In genomic region chr4:189769131-189769530, GRCh38 we compare ENCODE assay signal across 34 cellular contexts.
"Had no signal": no experiment of that assay in that cellular context is flagged by ENCODE, and none has a peak within 500 bp of the region (broad histone marks: within the 10 kb centered on the region; RNA-seq: fewer than 3 reads in every experiment).

No MANE protein-coding gene starts in this region.

- H3K27me3 Mint-ChIP-seq: activated CD4-positive, alpha-beta memory T cell treated with anti-CD3 and anti-CD28 coated beads for 36 hours; activated CD4-positive, alpha-beta T cell treated with anti-CD3 and anti-CD28 coated beads, Interleukin-2, amount 10 ng/mL, durations not matched to agents 24 days and 14 days; activated naive CD8-positive, alpha-beta T cell treated with anti-CD3 and anti-CD28 coated beads, Interleukin-2, amount 10 ng/mL, durations not matched to agents 7 days and 5 days; stimulated activated naive CD8-positive, alpha-beta T cell treated with anti-CD3 and anti-CD28 coated beads, Interleukin-15, Interleukin-2, amounts not matched to agents 100 ng/mL and 50 ng/mL, for 24 hours; type B pancreatic cell had no signal

- H3K4me1 Mint-ChIP-seq: activated CD4-positive, alpha-beta T cell treated with anti-CD3 and anti-CD28 coated beads, Interleukin-2, amount 10 ng/mL, durations not matched to agents 24 days and 14 days; activated naive CD8-positive, alpha-beta T cell treated with anti-CD3 and anti-CD28 coated beads, Interleukin-2, amount 10 ng/mL, durations not matched to agents 7 days and 5 days; nephron had no signal

- H3K27ac Mint-ChIP-seq: activated CD4-positive, alpha-beta memory T cell treated with anti-CD3 and anti-CD28 coated beads for 36 hours; activated CD4-positive, alpha-beta T cell treated with anti-CD3 and anti-CD28 coated beads, Interleukin-2, amount 10 ng/mL, durations not matched to agents 24 days and 14 days; activated naive CD4-positive, alpha-beta T cell treated with anti-CD3 and anti-CD28 coated beads for 36 hours; activated naive CD8-positive, alpha-beta T cell treated with anti-CD3 and anti-CD28 coated beads, Interleukin-2, amount 10 ng/mL, durations not matched to agents 7 days and 5 days; activated T-helper 1 cell treated with anti-CD3 and anti-CD28 coated beads, Interleukin-12 subunit alpha, Interleukin-12 subunit beta, Interleukin-2, Interleukin-4 antibody, amounts not matched to agents 30 ng/mL and 10 ng/mL and 1 ng/mL, durations not matched to agents 14 hours and 24 hours and 36 hours; nephron; stimulated activated naive CD8-positive, alpha-beta T cell treated with anti-CD3 and anti-CD28 coated beads, Interleukin-15, Interleukin-2, amounts not matched to agents 100 ng/mL and 50 ng/mL, for 24 hours; type B pancreatic cell had no signal

- H3K27me3 ChIP-seq: ascending aorta, brain microvascular endothelial cell, esophagus muscularis mucosa, foreskin keratinocyte, heart left ventricle, pancreas, vagina had no signal

- H3K4me3 Mint-ChIP-seq: activated CD4-positive, alpha-beta memory T cell treated with anti-CD3 and anti-CD28 coated beads for 36 hours; activated CD4-positive, alpha-beta T cell treated with anti-CD3 and anti-CD28 coated beads, Interleukin-2, amount 10 ng/mL, durations not matched to agents 24 days and 14 days; activated naive CD4-positive, alpha-beta T cell treated with anti-CD3 and anti-CD28 coated beads for 36 hours; activated naive CD8-positive, alpha-beta T cell treated with anti-CD3 and anti-CD28 coated beads, Interleukin-2, amount 10 ng/mL, durations not matched to agents 7 days and 5 days; activated T-helper 1 cell treated with anti-CD3 and anti-CD28 coated beads, Interleukin-12 subunit alpha, Interleukin-12 subunit beta, Interleukin-2, Interleukin-4 antibody, amounts not matched to agents 30 ng/mL and 10 ng/mL and 1 ng/mL, durations not matched to agents 14 hours and 24 hours and 36 hours; nephron; stimulated activated naive CD8-positive, alpha-beta T cell treated with anti-CD3 and anti-CD28 coated beads, Interleukin-15, Interleukin-2, amounts not matched to agents 100 ng/mL and 50 ng/mL, for 24 hours; type B pancreatic cell had no signal

- ATAC-seq: foreskin keratinocyte, heart left ventricle, left cardiac atrium, pancreas, sciatic nerve had no signal

- H3K27ac ChIP-seq: ascending aorta, brain microvascular endothelial cell, esophagus muscularis mucosa, foreskin keratinocyte, heart left ventricle, pancreas, prostate gland, skin epidermis, thoracic aorta, vagina, WERI-Rb-1 had no signal

- H3K36me3 ChIP-seq: ascending aorta, brain microvascular endothelial cell, esophagus muscularis mucosa, heart left ventricle, pancreas, prostate gland, thoracic aorta, vagina, WERI-Rb-1 had no signal

- H3K9me3 Mint-ChIP-seq: activated CD4-positive, alpha-beta memory T cell treated with anti-CD3 and anti-CD28 coated beads for 36 hours; activated naive CD8-positive, alpha-beta T cell treated with anti-CD3 and anti-CD28 coated beads, Interleukin-2, amount 10 ng/mL, durations not matched to agents 7 days and 5 days; type B pancreatic cell had no signal

- H3K4me1 ChIP-seq: ascending aorta, esophagus muscularis mucosa, foreskin keratinocyte, heart left ventricle, pancreas, prostate gland, vagina had no signal

- H3K9me3 ChIP-seq: ascending aorta, esophagus muscularis mucosa, pancreas, prostate gland, thoracic aorta, vagina had no signal

- H3K4me3 ChIP-seq: ascending aorta, esophagus muscularis mucosa, heart left ventricle, pancreas, prostate gland, skin epidermis, thoracic aorta, vagina had no signal

- H3K36me3 Mint-ChIP-seq: activated CD4-positive, alpha-beta memory T cell treated with anti-CD3 and anti-CD28 coated beads for 36 hours; activated naive CD8-positive, alpha-beta T cell treated with anti-CD3 and anti-CD28 coated beads, Interleukin-2, amount 10 ng/mL, durations not matched to agents 7 days and 5 days; type B pancreatic cell had no signal

- DNase-seq: activated CD4-positive, alpha-beta memory T cell treated with anti-CD3 and anti-CD28 coated beads for 36 hours; activated CD4-positive, alpha-beta T cell treated with anti-CD3 and anti-CD28 coated beads, Interleukin-2, amount 10 ng/mL, durations not matched to agents 24 days and 14 days; activated CD4-positive, CD25-positive, alpha-beta regulatory T cell treated with anti-CD3 and anti-CD28 coated beads, Interleukin-2, amount 50 U/mL, for 72 hours; activated CD8-positive, alpha-beta memory T cell treated with anti-CD3 and anti-CD28 coated beads, Interleukin-2, amount 50 U/mL, for 4 hours; activated effector memory CD4-positive, alpha-beta T cell treated with anti-CD3 and anti-CD28 coated beads, Interleukin-2, amount 50 U/mL, for 16 hours; activated naive CD4-positive, alpha-beta T cell treated with anti-CD3 and anti-CD28 coated beads for 36 hours; activated naive CD8-positive, alpha-beta T cell treated with anti-CD3 and anti-CD28 coated beads, Interleukin-2, amount 10 ng/mL, durations not matched to agents 7 days and 5 days; activated T-cell treated with anti-CD3 and anti-CD28 coated beads, Interleukin-2, amount 50 U/mL, for 1 hour; brain microvascular endothelial cell; caudate nucleus; cortex of kidney; foreskin keratinocyte; heart left ventricle; hypothalamus; left cardiac atrium; mammary epithelial cell; nucleus accumbens; pancreas; retina; stimulated activated CD4-positive, alpha-beta T cell treated with anti-CD3 and anti-CD28 coated beads, Interleukin-12 subunit alpha, Interleukin-12 subunit beta, amount 100 ng/mL, for 4 hours; stimulated activated CD4-positive, alpha-beta T cell treated with anti-CD3 and anti-CD28 coated beads, Interleukin-4, amount 100 ng/mL, for 1 hour; T1000; WERI-Rb-1 had no signal
